In the genomic region with DNA sequence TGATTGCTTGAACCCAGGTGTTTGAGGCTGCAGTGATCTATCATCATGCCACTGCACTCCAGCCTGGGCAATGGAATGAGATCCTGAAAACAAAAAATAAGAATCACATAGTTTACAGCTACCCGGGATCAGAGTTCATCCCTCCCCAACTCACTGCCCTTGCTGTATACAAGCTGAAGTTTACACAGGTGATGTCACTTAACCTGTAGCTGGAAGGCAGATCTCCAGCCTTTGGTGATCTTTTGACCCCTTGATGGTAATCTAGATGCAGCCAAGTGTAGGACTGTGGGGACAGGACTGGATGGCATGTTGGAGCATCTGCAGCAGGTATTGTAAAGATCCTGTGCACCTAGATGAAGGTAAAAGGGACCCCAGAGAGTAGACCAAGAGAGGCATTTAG, we compare ENCODE assay signal across 1 cellular context.
A peak's percentile ranks its signal among the peaks of the same experiment; 100 is the strongest.
TF ChIP-seq lines count a peak whose summit lies in the region.

No MANE protein-coding gene starts in this region.

TF ChIP-seq in HepG2, 621 proteins besides CTCF, POLR2A, EP300 and RAD21 (continued from another document and continues in another):
- TF ChIP-seq, protein P1, sequence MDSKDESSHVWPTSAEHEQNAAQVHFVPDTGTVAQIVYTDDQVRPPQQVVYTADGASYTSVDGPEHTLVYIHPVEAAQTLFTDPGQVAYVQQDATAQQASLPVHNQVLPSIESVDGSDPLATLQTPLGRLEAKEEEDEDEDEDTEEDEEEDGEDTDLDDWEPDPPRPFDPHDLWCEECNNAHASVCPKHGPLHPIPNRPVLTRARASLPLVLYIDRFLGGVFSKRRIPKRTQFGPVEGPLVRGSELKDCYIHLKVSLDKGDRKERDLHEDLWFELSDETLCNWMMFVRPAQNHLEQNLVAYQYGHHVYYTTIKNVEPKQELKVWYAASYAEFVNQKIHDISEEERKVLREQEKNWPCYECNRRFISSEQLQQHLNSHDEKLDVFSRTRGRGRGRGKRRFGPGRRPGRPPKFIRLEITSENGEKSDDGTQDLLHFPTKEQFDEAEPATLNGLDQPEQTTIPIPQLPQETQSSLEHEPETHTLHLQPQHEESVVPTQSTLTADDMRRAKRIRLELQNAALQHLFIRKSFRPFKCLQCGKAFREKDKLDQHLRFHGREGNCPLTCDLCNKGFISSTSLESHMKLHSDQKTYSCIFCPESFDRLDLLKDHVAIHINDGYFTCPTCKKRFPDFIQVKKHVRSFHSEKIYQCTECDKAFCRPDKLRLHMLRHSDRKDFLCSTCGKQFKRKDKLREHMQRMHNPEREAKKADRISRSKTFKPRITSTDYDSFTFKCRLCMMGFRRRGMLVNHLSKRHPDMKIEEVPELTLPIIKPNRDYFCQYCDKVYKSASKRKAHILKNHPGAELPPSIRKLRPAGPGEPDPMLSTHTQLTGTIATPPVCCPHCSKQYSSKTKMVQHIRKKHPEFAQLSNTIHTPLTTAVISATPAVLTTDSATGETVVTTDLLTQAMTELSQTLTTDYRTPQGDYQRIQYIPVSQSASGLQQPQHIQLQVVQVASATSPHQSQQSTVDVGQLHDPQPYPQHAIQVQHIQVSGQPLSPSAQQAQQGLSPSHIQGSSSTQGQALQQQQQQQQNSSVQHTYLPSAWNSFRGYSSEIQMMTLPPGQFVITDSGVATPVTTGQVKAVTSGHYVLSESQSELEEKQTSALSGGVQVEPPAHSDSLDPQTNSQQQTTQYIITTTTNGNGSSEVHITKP (CRISPR knock-in tag; IDR thresholded peaks at IDR 0.05; ENCODE audit: low read depth): no peak
- TF ChIP-seq MZF1 (CRISPR knock-in tag; IDR thresholded peaks at IDR 0.05; ENCODE audit: borderline replicate concordance) (no peak), NR2F6 (IDR thresholded peaks at IDR 0.05) (peak; percentile 88), NR2F6 (CRISPR knock-in tag; IDR thresholded peaks at IDR 0.05) (peak; percentile 95), BRD4 (CRISPR knock-in tag; IDR thresholded peaks at IDR 0.05) (no peak), NR3C1 (CRISPR knock-in tag; IDR thresholded peaks at IDR 0.05) (no peak), PRDM15 (CRISPR knock-in tag; IDR thresholded peaks at IDR 0.05) (no peak), ZBED4 (CRISPR knock-in tag; IDR thresholded peaks at IDR 0.05; ENCODE audit: borderline replicate concordance) (no peak), ZNF446 (CRISPR knock-in tag; IDR thresholded peaks at IDR 0.05) (no peak), CBX5 (CRISPR knock-in tag; IDR thresholded peaks at IDR 0.05; ENCODE audit: borderline replicate concordance) (no peak), ZNF180 (CRISPR knock-in tag; IDR thresholded peaks at IDR 0.05; ENCODE audit: borderline replicate concordance, low read depth) (no peak), ZNF382 (CRISPR knock-in tag; IDR thresholded peaks at IDR 0.05; ENCODE audit: borderline replicate concordance) (no peak), ETV6 (CRISPR knock-in tag; conservative IDR thresholded peaks at IDR 0.05) (no peak), ZFP90 (CRISPR knock-in tag; IDR thresholded peaks at IDR 0.05; ENCODE audit: borderline replicate concordance) (no peak), SKI (IDR thresholded peaks at IDR 0.05; ENCODE audit: partially characterized antibody) (no peak), IKZF4 (CRISPR knock-in tag; IDR thresholded peaks at IDR 0.05; ENCODE audit: borderline replicate concordance, low read depth, not compliant biosample characterization) (no peak), TAF15 (IDR thresholded peaks at IDR 0.05; ENCODE audit: low read depth, low read length, poor library complexity, severe bottlenecking) (no peak), ZNF564 (CRISPR knock-in tag; IDR thresholded peaks at IDR 0.05) (no peak), TOE1 (CRISPR knock-in tag; IDR thresholded peaks at IDR 0.05) (no peak), NFAT5 (CRISPR knock-in tag; IDR thresholded peaks at IDR 0.05) (no peak)
- TF ChIP-seq, protein P2, sequence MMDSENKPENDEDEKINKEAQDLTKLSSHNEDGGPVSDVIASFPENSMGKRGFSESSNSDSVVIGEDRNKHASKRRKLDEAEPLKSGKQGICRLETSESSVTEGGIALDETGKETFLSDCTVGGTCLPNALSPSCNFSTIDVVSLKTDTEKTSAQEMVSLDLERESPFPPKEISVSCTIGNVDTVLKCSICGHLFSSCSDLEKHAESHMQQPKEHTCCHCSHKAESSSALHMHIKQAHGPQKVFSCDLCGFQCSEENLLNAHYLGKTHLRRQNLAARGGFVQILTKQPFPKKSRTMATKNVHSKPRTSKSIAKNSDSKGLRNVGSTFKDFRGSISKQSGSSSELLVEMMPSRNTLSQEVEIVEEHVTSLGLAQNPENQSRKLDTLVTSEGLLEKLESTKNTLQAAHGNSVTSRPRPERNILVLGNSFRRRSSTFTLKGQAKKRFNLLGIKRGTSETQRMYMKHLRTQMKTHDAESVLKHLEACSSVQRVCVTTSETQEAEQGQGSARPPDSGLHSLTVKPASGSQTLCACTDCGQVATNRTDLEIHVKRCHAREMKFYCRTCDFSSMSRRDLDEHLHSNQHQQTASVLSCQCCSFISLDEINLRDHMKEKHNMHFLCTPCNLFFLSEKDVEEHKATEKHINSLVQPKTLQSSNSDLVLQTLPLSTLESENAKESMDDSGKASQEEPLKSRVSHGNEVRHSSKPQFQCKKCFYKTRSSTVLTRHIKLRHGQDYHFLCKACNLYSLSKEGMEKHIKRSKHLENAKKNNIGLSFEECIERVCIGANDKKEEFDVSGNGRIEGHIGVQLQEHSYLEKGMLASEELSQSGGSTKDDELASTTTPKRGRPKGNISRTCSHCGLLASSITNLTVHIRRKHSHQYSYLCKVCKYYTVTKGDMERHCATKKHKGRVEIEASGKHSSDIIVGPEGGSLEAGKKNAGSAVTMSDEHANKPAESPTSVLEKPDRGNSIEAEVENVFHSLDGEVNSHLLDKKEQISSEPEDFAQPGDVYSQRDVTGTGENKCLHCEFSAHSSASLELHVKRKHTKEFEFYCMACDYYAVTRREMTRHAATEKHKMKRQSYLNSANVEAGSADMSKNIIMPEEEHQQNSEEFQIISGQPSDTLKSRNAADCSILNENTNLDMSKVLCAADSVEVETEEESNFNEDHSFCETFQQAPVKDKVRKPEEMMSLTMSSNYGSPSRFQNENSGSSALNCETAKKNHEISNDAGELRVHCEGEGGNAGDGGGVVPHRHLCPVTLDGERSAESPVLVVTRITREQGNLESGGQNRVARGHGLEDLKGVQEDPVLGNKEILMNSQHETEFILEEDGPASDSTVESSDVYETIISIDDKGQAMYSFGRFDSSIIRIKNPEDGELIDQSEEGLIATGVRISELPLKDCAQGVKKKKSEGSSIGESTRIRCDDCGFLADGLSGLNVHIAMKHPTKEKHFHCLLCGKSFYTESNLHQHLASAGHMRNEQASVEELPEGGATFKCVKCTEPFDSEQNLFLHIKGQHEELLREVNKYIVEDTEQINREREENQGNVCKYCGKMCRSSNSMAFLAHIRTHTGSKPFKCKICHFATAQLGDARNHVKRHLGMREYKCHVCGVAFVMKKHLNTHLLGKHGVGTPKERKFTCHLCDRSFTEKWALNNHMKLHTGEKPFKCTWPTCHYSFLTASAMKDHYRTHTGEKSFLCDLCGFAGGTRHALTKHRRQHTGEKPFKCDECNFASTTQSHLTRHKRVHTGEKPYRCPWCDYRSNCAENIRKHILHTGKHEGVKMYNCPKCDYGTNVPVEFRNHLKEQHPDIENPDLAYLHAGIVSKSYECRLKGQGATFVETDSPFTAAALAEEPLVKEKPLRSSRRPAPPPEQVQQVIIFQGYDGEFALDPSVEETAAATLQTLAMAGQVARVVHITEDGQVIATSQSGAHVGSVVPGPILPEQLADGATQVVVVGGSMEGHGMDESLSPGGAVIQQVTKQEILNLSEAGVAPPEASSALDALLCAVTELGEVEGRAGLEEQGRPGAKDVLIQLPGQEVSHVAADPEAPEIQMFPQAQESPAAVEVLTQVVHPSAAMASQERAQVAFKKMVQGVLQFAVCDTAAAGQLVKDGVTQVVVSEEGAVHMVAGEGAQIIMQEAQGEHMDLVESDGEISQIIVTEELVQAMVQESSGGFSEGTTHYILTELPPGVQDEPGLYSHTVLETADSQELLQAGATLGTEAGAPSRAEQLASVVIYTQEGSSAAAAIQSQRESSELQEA (CRISPR knock-in tag; IDR thresholded peaks at IDR 0.05; ENCODE audit: not compliant biosample characterization): no peak
- TF ChIP-seq, protein P3, sequence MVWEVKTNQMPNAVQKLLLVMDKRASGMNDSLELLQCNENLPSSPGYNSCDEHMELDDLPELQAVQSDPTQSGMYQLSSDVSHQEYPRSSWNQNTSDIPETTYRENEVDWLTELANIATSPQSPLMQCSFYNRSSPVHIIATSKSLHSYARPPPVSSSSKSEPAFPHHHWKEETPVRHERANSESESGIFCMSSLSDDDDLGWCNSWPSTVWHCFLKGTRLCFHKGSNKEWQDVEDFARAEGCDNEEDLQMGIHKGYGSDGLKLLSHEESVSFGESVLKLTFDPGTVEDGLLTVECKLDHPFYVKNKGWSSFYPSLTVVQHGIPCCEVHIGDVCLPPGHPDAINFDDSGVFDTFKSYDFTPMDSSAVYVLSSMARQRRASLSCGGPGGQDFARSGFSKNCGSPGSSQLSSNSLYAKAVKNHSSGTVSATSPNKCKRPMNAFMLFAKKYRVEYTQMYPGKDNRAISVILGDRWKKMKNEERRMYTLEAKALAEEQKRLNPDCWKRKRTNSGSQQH (CRISPR knock-in tag; IDR thresholded peaks at IDR 0.05; ENCODE audit: low read depth): no peak
